In the genomic region with DNA sequence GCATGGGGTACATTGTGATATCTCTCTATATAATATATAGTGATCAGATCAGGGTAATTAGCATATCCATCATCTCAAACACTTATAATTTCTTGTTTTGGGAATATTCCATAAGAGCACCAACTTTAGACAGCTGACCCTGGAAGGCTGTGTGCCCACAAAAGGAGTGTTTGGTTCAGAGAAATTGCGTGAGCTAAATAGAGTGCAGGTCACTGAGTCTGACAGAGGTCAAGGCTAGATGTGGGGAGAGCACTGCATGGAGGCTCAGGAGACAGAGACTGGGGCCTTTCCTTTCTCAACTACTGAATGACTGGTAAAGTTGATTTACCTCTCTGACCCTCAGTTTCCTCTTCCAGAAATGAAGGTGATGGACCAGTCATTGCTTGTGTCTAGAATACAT, we compare ENCODE assay signal across 9 cellular contexts.
"Had no signal": no experiment of that assay in that cellular context is flagged by ENCODE, and none has a peak within 500 bp of the region (broad histone marks: within the 10 kb centered on the region; RNA-seq: fewer than 3 reads in every experiment).

No MANE protein-coding gene starts in this region.

- H3K36me3 ChIP-seq: HAP-1 had no signal

- DNase-seq: GM23248, GOT3, H7, HFFc6, KG1 had no signal

- FAIRE-seq: HTR-8/SVneo, K562 had no signal

- H3K4me1 ChIP-seq: HAP-1 had no signal

- H3K27ac ChIP-seq: GM23248 had no signal

- H2AFZ ChIP-seq: GM23248 had no signal

- ATAC-seq: HCT116, K562 had no signal

- H3K4me3 ChIP-seq: GM23248, HAP-1, K562 had no signal

- H3K9ac ChIP-seq: GM23248 had no signal

- H3K9me3 ChIP-seq: HAP-1 had no signal
